Comparison of ENCODE assay signal across 19 cellular contexts in genomic region chr17:21304091-21304490, GRCh38. TPM values are rescaled to one million over a fixed set of nuclear protein-coding genes. Genes with fewer than 3 reads are reported as not detected.
DNase-seq lines count a peak whose midpoint lies in the region; ATAC-seq, FAIRE-seq and TF ChIP-seq lines count a peak whose summit lies in the region.
"Had no signal": no experiment of that assay in that cellular context is flagged by ENCODE, and none has a peak within 500 bp of the region (broad histone marks: within the 10 kb centered on the region; RNA-seq: fewer than 3 reads in every experiment).

No MANE protein-coding gene starts in this region.

- no peaks in the 10 kb centered on the region for H3K9me3 ChIP-seq in psoas muscle
- H3K9me3 ChIP-seq: testis had no signal

- peaks cover 0 to 3% (median 2%) of the 10 kb centered on the region in 3 donors for H3K27me3 Mint-ChIP-seq in CD14-positive monocyte (ENCODE audit: low read depth in 3 of 3)

- peaks cover 5% of the 10 kb centered on the region for H3K4me1 Mint-ChIP-seq in CD14-positive monocyte
- H3K4me1 Mint-ChIP-seq: nephron had no signal

- WGBS in psoas muscle, 3 donors: 73 to 81% (median 74%) methylated on average over 9 of the region's 9 CpGs

- peak overlapping the region in 2 of 7 donors; percentile 2 to 21 for H3K27ac Mint-ChIP-seq in CD14-positive monocyte
- H3K27ac Mint-ChIP-seq: GM23338; nephron; T-helper 1 cell treated with Interleukin-12 subunit alpha and Interleukin-12 subunit beta and Interleukin-4 antibody, amounts not matched to agents 30 μg/mL and 1 μg/mL, for 36 hours had no signal

- H3K36me3 ChIP-seq in psoas muscle (ENCODE audit: insufficient read depth in 1 of 2, low read depth in 1 of 2): peaks cover 0 to 97% of the 10 kb centered on the region in 2 donors

- TF ChIP-seq CTCF in CD14-positive monocyte (IDR thresholded peaks at IDR 0.05): no peak
- TF ChIP-seq CTCF in GM13977 (IDR thresholded peaks at IDR 0.05; ENCODE audit: extremely low read depth, insufficient read depth, missing control alignments): no peak
- TF ChIP-seq CTCF in psoas muscle (IDR thresholded peaks at IDR 0.05): no peak

- H3K9me3 Mint-ChIP-seq in CD14-positive monocyte: peaks cover 0 to 25% (median 10%) of the 10 kb centered on the region in 7 donors

- intact Hi-C loops in CD14-positive monocyte (cut with micrococcal nuclease): no loop called here
- intact Hi-C loops in psoas muscle (cut with DNase I): loop anchor here in 1 of 2 donors (10.0 kb wide), 1 partner anchor 371 kb away; no protein-coding TSS in a partner anchor

- no peak overlapping the region for H3K4me3 Mint-ChIP-seq in CD14-positive monocyte
- H3K4me3 Mint-ChIP-seq: GM23338; nephron; T-helper 1 cell treated with Interleukin-12 subunit alpha and Interleukin-12 subunit beta and Interleukin-4 antibody, amounts not matched to agents 30 μg/mL and 1 μg/mL, for 36 hours had no signal

- H3K27ac ChIP-seq in psoas muscle: no peak overlapping the region
- H3K27ac ChIP-seq: SJSA1, testis had no signal

- H3K4me1 ChIP-seq in psoas muscle: no peaks in the 10 kb centered on the region
- H3K4me1 ChIP-seq: SJSA1, testis had no signal

- peaks cover 79 to 97% of the 10 kb centered on the region in 2 donors for H3K36me3 Mint-ChIP-seq in CD14-positive monocyte

- no peak for FAIRE-seq in H54 (lab: Jason Lieb, UNC)

- DNase-seq in CD14-positive monocyte (ENCODE audit: low spot score): peak; percentile 51
- peak; percentile 27 for DNase-seq in GM13977 (ENCODE audit: low spot score)
- DNase-seq in hepatic stellate cell (ENCODE audit: low spot score): peak; percentile 11
- peak; percentile 13 to 58 for DNase-seq in psoas muscle
- DNase-seq in H54 (ENCODE audit: insufficient read length, low spot score): no peak
- no peak for DNase-seq in HCEC 1CT
- DNase-seq: activated CD4-positive, alpha-beta T cell treated with anti-CD3 and anti-CD28 coated beads, Interleukin-2, amount 50 U/mL, for 1 hour; AML-193; COR-L47; hypothalamus; NCI-H1436 treated with DMSO at 0.1 percent for 48 hours; NCI-H2171; NCI-H526; testis had no signal

- H3K4me3 ChIP-seq in psoas muscle: no peak overlapping the region
- H3K4me3 ChIP-seq: GM23338, SJSA1, testis had no signal

- TF ChIP-seq POLR2A in H54 (IDR thresholded peaks at IDR 0.05; ENCODE audit: low read depth, low read length): no peak

- H3K27me3 ChIP-seq in psoas muscle (ENCODE audit: insufficient read depth in 3 of 3, low read length in 2 of 3): no peaks in the 10 kb centered on the region
- H3K27me3 ChIP-seq: SJSA1, testis had no signal

- in situ Hi-C loops in GM13977 (cut with MboI; ENCODE audit: low pct_unique_long_range_greater_than_20kb, low sequenced_read_pairs, unreplicated experiment): loop anchor here (25.0 kb wide), 1 partner anchor 483 kb away; no protein-coding TSS in a partner anchor

- ATAC-seq in psoas muscle (no peak), HG03521 (IDR thresholded peaks at IDR 0.05; ENCODE audit: unreplicated experiment) (no peak)
- ATAC-seq: GM23338 had no signal

RNA-seq across cellular contexts. Expression of gene MAP2K3, which starts 19.6 kb away (rescaled TPM):
- polyA plus RNA-seq in CD14-positive monocyte (100 to 1,000 TPM; 107 to 166 TPM), psoas muscle (100 to 1,000 TPM in 2 of 3 donors, 10 to 100 TPM in 1; 86.3 to 229 (median 146) TPM)
- total RNA-seq in psoas muscle: 100 to 1,000 TPM in 2 of 4 donors, 10 to 100 TPM in 2; 64.4 to 126 (median 107) TPM

RNA-seq across cellular contexts. Expression of gene NATD1, which starts 50.9 kb away (rescaled TPM):
- polyA plus RNA-seq in CD14-positive monocyte (1 to 10 TPM; 3.0 to 3.8 TPM), psoas muscle (10 to 100 TPM in 2 of 3 donors, 1 to 10 TPM in 1; 4.7 to 15.1 (median 10.5) TPM)
- total RNA-seq in psoas muscle: 10 to 100 TPM; 21.6 to 48.0 (median 24.5) TPM

Comparison
In these comparisons a context has a peak if more than half of its experiments do, and no peak if none do; other contexts are left out.
1. DNase-seq: peak in CD14-positive monocyte (single experiment), GM13977 (single experiment), hepatic stellate cell (single experiment) and psoas muscle (2 of 2); none in H54 (single experiment) and HCEC 1CT (single experiment).